ENCODE assay signal across 19 cellular contexts in the genomic region with DNA sequence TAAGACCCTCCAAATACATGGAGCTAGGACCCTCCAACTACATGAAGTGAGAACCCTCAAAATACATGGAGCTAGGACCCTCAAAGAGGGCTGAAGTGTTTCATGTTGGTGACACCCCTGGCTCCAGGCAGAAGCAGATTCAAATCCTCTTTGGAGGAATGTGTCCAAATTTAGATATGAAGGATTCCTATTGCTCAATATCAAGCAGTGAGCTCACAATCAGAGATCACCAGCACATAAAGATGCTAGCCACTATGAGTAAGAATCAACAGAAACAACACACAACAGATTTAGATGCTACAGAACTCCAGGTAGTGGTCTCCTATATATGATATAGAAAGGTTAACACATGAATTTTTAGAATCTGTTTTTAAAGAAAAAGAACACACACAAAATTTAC. TPM values are rescaled to one million over a fixed set of nuclear protein-coding genes. Genes with fewer than 3 reads are reported as not detected.
DNase-seq lines count a peak whose midpoint lies in the region; ATAC-seq, FAIRE-seq and TF ChIP-seq lines count a peak whose summit lies in the region.
"Had no signal": no experiment of that assay in that cellular context is flagged by ENCODE, and none has a peak within 500 bp of the region (broad histone marks: within the 10 kb centered on the region; RNA-seq: fewer than 3 reads in every experiment).

No MANE protein-coding gene starts in this region.

- FAIRE-seq in bronchial epithelial cell (lab: Jason Lieb, UNC), result no peak
- FAIRE-seq: A204.1, RCC 7860 had no signal

- H3K4me3 ChIP-seq in bronchial epithelial cell (ENCODE audit: low read depth, low read length), result no peak overlapping the region
- H3K4me3 ChIP-seq: HAP-1, SK-N-MC had no signal

- no peak for ATAC-seq in GM18519 (IDR thresholded peaks at IDR 0.05; ENCODE audit: low FRiP score, unreplicated experiment)

- H3K36me3 ChIP-seq in bronchial epithelial cell (ENCODE audit: control insufficient read depth, insufficient read depth, low read length), result no peaks in the 10 kb centered on the region
- H3K36me3 ChIP-seq: HAP-1 had no signal

- H3K27me3 ChIP-seq in bronchial epithelial cell (ENCODE audit: control insufficient read depth, insufficient read depth, low read length), result no peaks in the 10 kb centered on the region

- DNase-seq in AG08395 (ENCODE audit: low spot score), result peak; percentile 35
- peak; percentile 30 for DNase-seq in HCEC 1CT
- peak; percentile 5 for DNase-seq in bronchial epithelial cell (ENCODE audit: low read depth)
- DNase-seq in hepatic stellate cell (ENCODE audit: low spot score), result peak; percentile 44
- no peak for DNase-seq in midbrain (lab: John Stamatoyannopoulos, UW)
- no peak for DNase-seq in NCI-H2196 (lab: John Stamatoyannopoulos, UW; ENCODE audit: unreplicated experiment)
- DNase-seq: DMS79 treated with DMSO at 0.1 percent for 48 hours, KBM-7, MV-4-11, NCI-H1694 treated with DMSO at 0.1 percent for 48 hours, NCI-H510A treated with DMSO at 0.1 percent for 48 hours, NCI-H774, Right ventricle myocardium superior had no signal

- TF ChIP-seq CTCF in bronchial epithelial cell (IDR thresholded peaks at IDR 0.05; ENCODE audit: insufficient read depth, low read length, severe bottlenecking), result no peak

RNA-seq across cellular contexts. Expression of gene RAB3IL1, which starts 11.2 kb away (rescaled TPM):
- total RNA-seq in bronchial epithelial cell, result 0.90 and 1.1 TPM in 2 replicates
- total RNA-seq: OCI-LY7 had no signal

RNA-seq across cellular contexts. Expression of gene BEST1, which starts 21.5 kb away (rescaled TPM):
- 3.7 and 5.2 TPM in 2 replicates for total RNA-seq in bronchial epithelial cell

RNA-seq across cellular contexts. Expression of gene FADS3, which starts 37.3 kb away (rescaled TPM):
- 31.9 and 66.2 TPM in 2 replicates for total RNA-seq in bronchial epithelial cell

RNA-seq across cellular contexts. Expression of gene FTH1, which starts 38.8 kb away (rescaled TPM):
- 1,010 and 1,591 TPM in 2 replicates for total RNA-seq in bronchial epithelial cell

Comparison
In these comparisons a context has a peak if more than half of its experiments do, and no peak if none do; other contexts are left out.
1. DNase-seq: peak in AG08395 (single experiment), HCEC 1CT (single experiment), bronchial epithelial cell (single experiment) and hepatic stellate cell (single experiment); none in midbrain (single experiment) and NCI-H2196 (single experiment).